In the genomic region with DNA sequence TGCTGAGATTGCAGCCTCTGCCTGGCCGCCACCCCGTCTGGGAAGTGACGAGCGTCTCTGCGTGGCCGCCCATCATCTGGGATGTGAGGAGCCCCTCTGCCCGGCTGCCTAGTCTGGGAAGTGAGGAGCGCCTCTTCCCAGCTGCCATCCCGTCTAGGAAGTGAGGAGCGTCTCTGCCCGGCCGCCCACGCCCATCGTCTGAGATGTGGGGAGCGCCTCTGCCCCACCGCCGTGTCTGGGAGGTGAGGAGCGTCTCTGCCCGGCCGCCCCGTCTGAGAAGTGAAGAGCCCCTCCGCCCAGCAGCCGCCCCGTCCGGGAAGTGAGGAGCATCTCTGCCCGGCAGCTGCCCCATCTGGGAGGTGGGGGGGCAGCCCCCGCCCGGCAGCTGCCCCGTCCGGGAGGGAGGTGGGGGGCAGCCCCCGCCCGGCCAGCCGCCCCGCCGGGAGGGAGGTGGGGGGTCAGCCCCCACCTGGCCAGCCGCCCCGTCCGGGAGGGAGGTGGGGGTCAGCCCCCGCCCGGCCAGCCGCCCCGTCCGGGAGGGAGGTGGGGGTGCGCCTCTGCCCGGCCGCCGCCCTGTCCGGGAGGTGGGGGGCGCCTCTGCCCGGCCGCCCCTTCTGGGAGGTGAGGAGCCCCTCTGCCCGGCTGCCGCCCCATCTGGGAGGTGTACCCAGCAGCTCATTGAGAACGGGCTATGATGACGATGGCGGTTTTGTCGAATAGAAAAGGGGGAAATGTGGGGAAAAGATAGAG, we compare ENCODE assay signal across 4 cellular contexts. TPM values are rescaled to one million over a fixed set of nuclear protein-coding genes. Genes with fewer than 3 reads are reported as not detected.
"Had no signal": no experiment of that assay in that cellular context is flagged by ENCODE, and none has a peak within 500 bp of the region (broad histone marks: within the 10 kb centered on the region; RNA-seq: fewer than 3 reads in every experiment).

No MANE protein-coding gene starts in this region.

RNA-seq across cellular contexts. Expression of a gene that starts 25.6 kb away (rescaled TPM):
- total RNA-seq: left colon, left lobe of liver, liver, mononuclear cell had no signal
